10 cellular contexts compared by ENCODE assay signal in genomic region chr17:30433514-30433913, GRCh38. TPM values are rescaled to one million over a fixed set of nuclear protein-coding genes. Genes with fewer than 3 reads are reported as not detected.
DNase-seq lines count a peak whose midpoint lies in the region; ATAC-seq and TF ChIP-seq lines count a peak whose summit lies in the region.
"Had no signal": no experiment of that assay in that cellular context is flagged by ENCODE, and none has a peak within 500 bp of the region (broad histone marks: within the 10 kb centered on the region; RNA-seq: fewer than 3 reads in every experiment).

No MANE protein-coding gene starts in this region.

- H3K18ac ChIP-seq in IMR-90 (ENCODE audit: low read depth, low read length): no peak overlapping the region

- H3K23ac ChIP-seq in IMR-90 (ENCODE audit: low read depth, low read length): no peak overlapping the region

- H2AK5ac ChIP-seq in IMR-90 (ENCODE audit: low read depth, low read length): no peak overlapping the region; the same call in 1 of the 2 replicates

- POLR2A ChIA-PET in IMR-90 (lab: Charles Lee; ENCODE audit: unreplicated experiment): no interaction called here

- H3K27me3 ChIP-seq in IMR-90 (ENCODE audit: control insufficient read depth, insufficient read depth, low read length) (no peaks in the 10 kb centered on the region), right atrium auricular region (no peaks in the 10 kb centered on the region)

- no TSS peak for BruUV-seq in IMR-90 (replicated peaks; lab: Mats Ljungman, UMichigan)

- no peak overlapping the region for H3K4me2 ChIP-seq in IMR-90 (ENCODE audit: low read depth, low read length)

- peaks cover 0 to 7% of the 10 kb centered on the region in 2 experiments; a peak in 3 of 4 replicates for H3K79me1 ChIP-seq in IMR-90 (ENCODE audit: low read depth in 1 of 2, low read length in 2 of 2)

- H3K4me1 ChIP-seq in IMR-90 (ENCODE audit: control insufficient read depth, insufficient read depth, low read length) (no peaks in the 10 kb centered on the region; the same call in 1 of the 2 replicates), right atrium auricular region (no peaks in the 10 kb centered on the region)

- H3K4me3 ChIP-seq in AG09309 (ENCODE audit: control insufficient read depth, low read depth, low read length) (no peak overlapping the region), IMR-90 (ENCODE audit: insufficient read depth, low read depth, low read length) (no peak overlapping the region), right atrium auricular region (no peak overlapping the region)
- H3K4me3 ChIP-seq: skin epidermis had no signal

- H3K9me3 ChIP-seq in IMR-90 (ENCODE audit: control insufficient read depth, insufficient read depth, low read length) (no peaks in the 10 kb centered on the region), right atrium auricular region (no peaks in the 10 kb centered on the region)

- no peak overlapping the region; the same call in 1 of the 2 replicates for H2BK20ac ChIP-seq in IMR-90 (ENCODE audit: low read depth, low read length)

- DNase-seq in AG09309 (ENCODE audit: low read depth) (peak; percentile 40), IMR-90 (peak; percentile 96), SHP77 treated with DMSO at 0.1 percent for 48 hours (lab: John Stamatoyannopoulos, UW) (peak; percentile 43), hepatic stellate cell (ENCODE audit: low spot score) (peak; percentile 40), HuH-7 (ENCODE audit: low spot score) (no peak), right atrium auricular region (ENCODE audit: low spot score) (no peak), T-helper 1 cell (no peak)
- DNase-seq: activated CD4-positive, alpha-beta memory T cell treated with anti-CD3 and anti-CD28 coated beads, Interleukin-2, amount 10 ng/mL, durations not matched to agents 7 days and 5 days had no signal

- 0 out of 2 replicates have a peak overlapping the region, but pooled peaks have one; percentile 6 for H3K14ac ChIP-seq in IMR-90 (replicated peaks; ENCODE audit: low read depth, low read length)

- peaks cover 6% of the 10 kb centered on the region for H3K36me3 ChIP-seq in IMR-90 (ENCODE audit: control insufficient read depth, insufficient read depth, low read length)
- H3K36me3 ChIP-seq in right atrium auricular region: peaks cover 13% of the 10 kb centered on the region

- no peak for TF ChIP-seq POLR2A in IMR-90 (IDR thresholded peaks at IDR 0.05; ENCODE audit: low read depth, low read length)

- no peak overlapping the region for H2AK9ac ChIP-seq in IMR-90 (replicated peaks; ENCODE audit: low read depth, low read length, poor library complexity)

- in situ Hi-C loops in IMR-90 (cut with MboI; ENCODE audit: low sequenced_read_pairs): no loop called here

- no peak overlapping the region for H4K91ac ChIP-seq in IMR-90 (ENCODE audit: insufficient read depth, low read depth, low read length)

- no peak overlapping the region for H3K4ac ChIP-seq in IMR-90 (ENCODE audit: low read depth, low read length)

- H3K56ac ChIP-seq in IMR-90 (ENCODE audit: extremely low read depth, insufficient read depth, low read length): no peak overlapping the region

- intact Hi-C loops in IMR-90 (cut with micrococcal nuclease): no loop called here

- no peak overlapping the region for H3K27ac ChIP-seq in IMR-90 (ENCODE audit: insufficient read depth, low read length)
- no peak overlapping the region for H3K27ac ChIP-seq in right atrium auricular region
- H3K27ac ChIP-seq: skin epidermis had no signal

- dilution Hi-C loops in IMR-90 (cut with HindIII; ENCODE audit: low sequenced_read_pairs, unreplicated experiment): no loop called here

- H4K5ac ChIP-seq in IMR-90 (ENCODE audit: low read depth, low read length): no peak overlapping the region

- H2BK15ac ChIP-seq in IMR-90 (ENCODE audit: low read depth, low read length): 0 out of 3 replicates have a peak overlapping the region, but pooled peaks have one; percentile 45

- H2AFZ ChIP-seq in IMR-90 (replicated peaks; ENCODE audit: low read length, poor library complexity): no peak overlapping the region

- 38% methylated on average over 1 of the region's 1 CpG; no CpG with 5 or more reads in 1 of the 2 experiments for WGBS in IMR-90 (ENCODE audit: extremely low coverage in 2 of 2, insufficient read length in 1 of 2), 2 experiments

- TF ChIP-seq RAD21 in IMR-90 (IDR thresholded peaks at IDR 0.05; ENCODE audit: low read length): no peak

- CTCF ChIA-PET in IMR-90 (lab: Yijun Ruan, JAX): interaction anchor here (1.1 to 1.4 kb wide), 2 partner anchors 21 to 97 kb away, joined by 3 read pairs; no protein-coding TSS in a partner anchor

- H3K9me1 ChIP-seq in IMR-90 (ENCODE audit: insufficient read depth, low read length): 0 out of 2 replicates have a peak, but pooled peaks cover 5% of the 10 kb centered on the region

- no peak overlapping the region for H3K9ac ChIP-seq in IMR-90 (ENCODE audit: low read depth, low read length)

- TF ChIP-seq CTCF in AG09309 (IDR thresholded peaks at IDR 0.05; ENCODE audit: control insufficient read depth, insufficient read depth, low read depth, low read length, missing control alignments) (no peak), IMR-90 (conservative IDR thresholded peaks at IDR 0.05; ENCODE audit: low read depth, low read length) (no peak), right atrium auricular region (IDR thresholded peaks at IDR 0.05) (no peak)

- no peak overlapping the region for H2BK120ac ChIP-seq in IMR-90 (ENCODE audit: low read depth, low read length)

- H4K8ac ChIP-seq in IMR-90 (ENCODE audit: low read depth in 2 of 2, low read length in 2 of 2): 0 out of 4 replicates have a peak overlapping the region, but pooled peaks of 1 of the 2 experiments have one; percentile 39

- ATAC-seq in IMR-90 (ENCODE audit: low read depth) (peak; percentile 87), GM18861 (IDR thresholded peaks at IDR 0.05; ENCODE audit: unreplicated experiment) (no peak)

- peak overlapping the region; percentile 52 for H2BK5ac ChIP-seq in IMR-90 (ENCODE audit: low read depth, low read length, poor library complexity, severe bottlenecking)

- no peaks in the 10 kb centered on the region; the same call in 1 of the 2 replicates for H4K20me1 ChIP-seq in IMR-90 (ENCODE audit: insufficient read depth, low read length)

TF ChIP-seq in IMR-90, 13 proteins besides CTCF, POLR2A, EP300 and RAD21:
- no peak for TF ChIP-seq SMC3 (IDR thresholded peaks at IDR 0.05; ENCODE audit: low read depth, low read length)
- no peak for TF ChIP-seq NFE2L2 (IDR thresholded peaks at IDR 0.05; ENCODE audit: low read depth, low read length)
- TF ChIP-seq CEBPB (IDR thresholded peaks at IDR 0.05; ENCODE audit: low read depth, low read length): no peak
- no peak for TF ChIP-seq MXI1 (IDR thresholded peaks at IDR 0.05; ENCODE audit: borderline replicate concordance, low read depth, low read length)
- no peak for TF ChIP-seq RFX5 (IDR thresholded peaks at IDR 0.05; ENCODE audit: low read depth, low read length)
- no peak for TF ChIP-seq MAFK (IDR thresholded peaks at IDR 0.05; ENCODE audit: low read depth, low read length)
- no peak for TF ChIP-seq CHD1 (IDR thresholded peaks at IDR 0.05; ENCODE audit: low read depth, low read length)
- no peak for TF ChIP-seq MAZ (IDR thresholded peaks at IDR 0.05; ENCODE audit: borderline replicate concordance, low read depth, low read length)
- no peak for TF ChIP-seq RCOR1 (IDR thresholded peaks at IDR 0.05; ENCODE audit: insufficient replicate concordance, low read length)
- no peak for TF ChIP-seq FOS (IDR thresholded peaks at IDR 0.05; ENCODE audit: low read depth, low read length)
- no peak for TF ChIP-seq BHLHE40 (IDR thresholded peaks at IDR 0.05; ENCODE audit: low read depth, low read length)
- TF ChIP-seq USF2 (IDR thresholded peaks at IDR 0.05; ENCODE audit: low read depth, low read length): no peak
- TF ChIP-seq ELK1 (IDR thresholded peaks at IDR 0.05; ENCODE audit: borderline replicate concordance, low read depth, low read length): no peak

RNA-seq across cellular contexts. Expression of gene GOSR1, which starts 43.7 kb away (rescaled TPM):
- 47.5 and 64.7 TPM in 2 replicates for total RNA-seq in IMR-90 (2012; rRNA removed)
- polyA plus RNA-seq in IMR-90 (2012; rRNA removed): 14.0 and 21.2 TPM in 2 replicates
- 6.0 and 11.5 TPM in 2 replicates for polyA plus RNA-seq in IMR-90 (2012; cell fraction: cytosol; rRNA removed)
- 10.9 and 39.3 TPM in 2 replicates for polyA plus RNA-seq in IMR-90 (2012; cell fraction: nucleus; rRNA removed; ENCODE audit: low replicate concordance)
- 10 to 100 TPM; 25.2 to 33.5 TPM for total RNA-seq in right atrium auricular region

RNA-seq across cellular contexts. Expression of gene CPD, which starts 54.8 kb away (rescaled TPM):
- total RNA-seq in IMR-90 (2012; rRNA removed) (78.0 and 94.5 TPM in 2 replicates), right atrium auricular region (10 to 100 TPM; 41.3 to 44.1 TPM)
- polyA plus RNA-seq in IMR-90 (2012; rRNA removed): 18.5 and 23.4 TPM in 2 replicates
- 5.6 and 7.8 TPM in 2 replicates for polyA plus RNA-seq in IMR-90 (2012; cell fraction: cytosol; rRNA removed)
- polyA plus RNA-seq in IMR-90 (2012; cell fraction: nucleus; rRNA removed; ENCODE audit: low replicate concordance): 3.5 and 16.3 TPM in 2 replicates

Comparison
In these comparisons a context has a peak if more than half of its experiments do, and no peak if none do; other contexts are left out.
1. DNase-seq: peak in AG09309 (single experiment), IMR-90 (single experiment), SHP77 treated with DMSO at 0.1 percent for 48 hours (single experiment) and hepatic stellate cell (single experiment); none in HuH-7 (single experiment), right atrium auricular region (single experiment) and T-helper 1 cell (0 of 5).